Comparison of ENCODE assay signal across 20 cellular contexts in genomic region chr16:4864728-4865127, GRCh38.
"Had no signal": no experiment of that assay in that cellular context is flagged by ENCODE, and none has a peak within 500 bp of the region (broad histone marks: within the 10 kb centered on the region; RNA-seq: fewer than 3 reads in every experiment).

No MANE protein-coding gene starts in this region.

- H3K4me3 ChIP-seq: dorsolateral prefrontal cortex, heart left ventricle, ovary, right atrium auricular region, sigmoid colon, skin epidermis had no signal

- H3K27me3 Mint-ChIP-seq: naive thymus-derived CD4-positive, alpha-beta T cell had no signal

- H3K36me3 ChIP-seq: ovary had no signal

- H3K9me3 ChIP-seq: heart left ventricle, ovary, right atrium auricular region, sigmoid colon had no signal

- ATAC-seq: esophagus mucosa; heart left ventricle; left lobe of liver; naive thymus-derived CD4-positive, alpha-beta T cell had no signal

- H3K4me3 Mint-ChIP-seq: naive thymus-derived CD4-positive, alpha-beta T cell had no signal

- H3K27me3 ChIP-seq: dorsolateral prefrontal cortex, heart left ventricle, ovary, right atrium auricular region, sigmoid colon had no signal

- FAIRE-seq: endometrium, frontal cortex had no signal

- DNase-seq: cortex of kidney; dorsolateral prefrontal cortex; effector CD8-positive, alpha-beta T cell; heart left ventricle; hippocampal formation; mesenchymal stem cell; midbrain; naive thymus-derived CD4-positive, alpha-beta T cell; nucleus accumbens; ovary; sigmoid colon; stimulated activated CD4-positive, alpha-beta T cell treated with anti-CD3 and anti-CD28 coated beads, Interleukin-12 subunit alpha, Interleukin-12 subunit beta, amount 100 ng/mL, for 4 hours; stimulated activated naive CD4-positive, alpha-beta T cell treated with Interleukin-2 at 50 U/mL for 16 hours; trophoblast cell had no signal

- H3K27ac ChIP-seq: dorsolateral prefrontal cortex, heart left ventricle, ovary, right atrium auricular region, sigmoid colon had no signal
